13 cellular contexts compared by ENCODE assay signal in the genomic region with DNA sequence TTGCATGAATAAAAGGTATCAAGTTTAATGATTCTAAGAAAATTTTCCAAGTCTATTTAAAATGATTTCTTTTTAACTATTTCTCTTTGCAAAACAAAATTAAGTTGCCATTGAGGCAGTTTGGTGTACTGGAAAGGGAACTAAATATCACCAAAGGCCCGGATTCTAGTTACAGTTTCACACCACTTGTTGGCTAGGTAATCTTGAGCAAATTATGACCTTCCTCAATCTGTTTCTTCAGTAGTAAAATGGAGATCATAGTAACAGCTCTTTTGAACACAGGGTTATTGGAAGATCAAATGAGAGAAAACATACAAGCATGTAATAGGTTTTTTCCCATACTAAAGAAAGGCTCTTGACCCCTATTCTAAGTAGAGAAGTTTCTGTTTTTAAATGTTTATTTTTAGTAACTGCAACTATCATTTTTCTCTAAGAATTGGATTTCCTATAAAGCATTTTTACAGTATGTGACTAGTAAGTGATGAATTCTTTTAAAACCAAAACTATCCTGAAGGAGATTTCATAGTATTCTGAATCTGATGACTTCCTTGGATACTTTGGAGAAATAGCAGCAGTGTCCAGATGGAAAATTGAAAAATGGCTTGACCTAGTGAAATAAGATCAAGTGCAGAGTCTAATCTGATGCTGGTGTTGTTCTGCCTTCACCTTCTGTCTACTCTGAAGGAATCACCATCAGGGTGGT. TPM values are rescaled to one million over a fixed set of nuclear protein-coding genes. Genes with fewer than 3 reads are reported as not detected.
DNase-seq lines count a peak whose midpoint lies in the region; ATAC-seq and TF ChIP-seq lines count a peak whose summit lies in the region.
"Had no signal": no experiment of that assay in that cellular context is flagged by ENCODE, and none has a peak within 500 bp of the region (broad histone marks: within the 10 kb centered on the region; RNA-seq: fewer than 3 reads in every experiment).

No MANE protein-coding gene starts in this region.

- H3K36me3 Mint-ChIP-seq in naive thymus-derived CD4-positive, alpha-beta T cell = peaks cover 5 to 29% (median 19%) of the 10 kb centered on the region in 5 donors

- H3K27me3 ChIP-seq in naive thymus-derived CD4-positive, alpha-beta T cell (ENCODE audit: control insufficient read depth in 2 of 2, insufficient read depth in 2 of 2, low read length in 2 of 2) = no peaks in the 10 kb centered on the region
- H3K27me3 ChIP-seq in prostate gland (replicated peaks; ENCODE audit: insufficient read depth) (no peaks in the 10 kb centered on the region), right lobe of liver (no peaks in the 10 kb centered on the region)
- H3K27me3 ChIP-seq: tibial artery had no signal

- H3K36me3 ChIP-seq in naive thymus-derived CD4-positive, alpha-beta T cell (ENCODE audit: control insufficient read depth in 2 of 3, insufficient read depth in 3 of 3, low read length in 3 of 3) = peaks cover 0 to 8% (median 4%) of the 10 kb centered on the region in 3 experiments
- H3K36me3 ChIP-seq in prostate gland (no peaks in the 10 kb centered on the region), right lobe of liver (peaks cover 0 to 7% (median 3%) of the 10 kb centered on the region in 4 donors)

- H3K27ac ChIP-seq in naive thymus-derived CD4-positive, alpha-beta T cell (ENCODE audit: low read depth, low read length) = no peak overlapping the region
- H3K27ac ChIP-seq in prostate gland (no peak overlapping the region), right lobe of liver (no peak overlapping the region)

- no peaks in the 10 kb centered on the region for H3K27me3 Mint-ChIP-seq in naive thymus-derived CD4-positive, alpha-beta T cell
- H3K27me3 Mint-ChIP-seq: IgD-negative memory B cell had no signal

- intact Hi-C loops in naive thymus-derived CD4-positive, alpha-beta T cell (cut with micrococcal nuclease) = loop anchor here in 1 of 2 donors (1.0 kb wide), 1 partner anchor 15 kb away; no protein-coding TSS in a partner anchor
- intact Hi-C loops in prostate gland (cut with DNase I) (no loop called here), right lobe of liver (cut with DNase I) (no loop called here)

- TF ChIP-seq CTCF in prostate gland (IDR thresholded peaks at IDR 0.05) (no peak), right lobe of liver (IDR thresholded peaks at IDR 0.05) (no peak)

- WGBS in prostate gland = 63% methylated on average over 1 of the region's 1 CpG
- 37% methylated on average over 1 of the region's 1 CpG for WGBS in right lobe of liver (ENCODE audit: insufficient coverage, low coverage, low lambda C conversion rate, missing lambda C conversion rate)

- TF ChIP-seq POLR2A in prostate gland (IDR thresholded peaks at IDR 0.05) = no peak
- TF ChIP-seq POLR2A in right lobe of liver (IDR thresholded peaks at IDR 0.05) = no peak

- peaks cover 28 to 68% (median 54%) of the 10 kb centered on the region in 7 donors for H3K4me1 Mint-ChIP-seq in naive thymus-derived CD4-positive, alpha-beta T cell

- peaks cover 0 to 2% (median 0%) of the 10 kb centered on the region in 11 donors for H3K9me3 Mint-ChIP-seq in naive thymus-derived CD4-positive, alpha-beta T cell

- peak overlapping the region in 5 of 9 donors; percentile 1 to 27 (median 15) for H3K27ac Mint-ChIP-seq in naive thymus-derived CD4-positive, alpha-beta T cell

- H3K4me1 ChIP-seq in naive thymus-derived CD4-positive, alpha-beta T cell (ENCODE audit: control insufficient read depth in 2 of 2, insufficient read depth in 2 of 2, low read length in 2 of 2) = peaks cover 0 to 4% of the 10 kb centered on the region in 2 donors
- H3K4me1 ChIP-seq in prostate gland (replicated peaks) = peaks cover 2% of the 10 kb centered on the region
- no peaks in the 10 kb centered on the region for H3K4me1 ChIP-seq in right lobe of liver

- CTCF ChIA-PET in naive thymus-derived CD4-positive, alpha-beta T cell (lab: Charles Lee) = no interaction called here

- DNase-seq in naive thymus-derived CD4-positive, alpha-beta T cell = no peak
- no peak for DNase-seq in prostate gland (ENCODE audit: low spot score)
- DNase-seq in COLO829 (ENCODE audit: low spot score) = no peak
- no peak for DNase-seq in right lobe of liver
- DNase-seq: activated CD4-positive, alpha-beta T cell treated with anti-CD3 and anti-CD28 coated beads, Interleukin-2, amount 50 U/mL, for 4 hours; DMS53; tibial artery had no signal

- H3K4me3 ChIP-seq in naive thymus-derived CD4-positive, alpha-beta T cell (ENCODE audit: low read length) = no peak overlapping the region
- H3K4me3 ChIP-seq in prostate gland (no peak overlapping the region), right lobe of liver (no peak overlapping the region)
- H3K4me3 ChIP-seq: tibial artery had no signal

- POLR2A ChIA-PET in naive thymus-derived CD4-positive, alpha-beta T cell (lab: Charles Lee) = no interaction called here

- peak; percentile 54 for ATAC-seq in GM18520 (IDR thresholded peaks at IDR 0.05; ENCODE audit: unreplicated experiment)
- peak; percentile 72 for ATAC-seq in GM21526 (IDR thresholded peaks at IDR 0.05; ENCODE audit: low FRiP score, unreplicated experiment)
- ATAC-seq in HG03432 (IDR thresholded peaks at IDR 0.05; ENCODE audit: unreplicated experiment) = peak; percentile 76
- no peak for ATAC-seq in naive thymus-derived CD4-positive, alpha-beta T cell
- no peak for ATAC-seq in HG03025 (IDR thresholded peaks at IDR 0.05; ENCODE audit: low FRiP score, unreplicated experiment)
- ATAC-seq in right lobe of liver = no peak

- no peak overlapping the region for H3K4me3 Mint-ChIP-seq in naive thymus-derived CD4-positive, alpha-beta T cell
- H3K4me3 Mint-ChIP-seq: IgD-negative memory B cell had no signal

- H3K9me3 ChIP-seq in naive thymus-derived CD4-positive, alpha-beta T cell (ENCODE audit: control insufficient read depth in 2 of 3, low read length in 3 of 3) = no peaks in the 10 kb centered on the region
- no peaks in the 10 kb centered on the region for H3K9me3 ChIP-seq in prostate gland
- no peaks in the 10 kb centered on the region for H3K9me3 ChIP-seq in right lobe of liver
- H3K9me3 ChIP-seq: tibial artery had no signal

RNA-seq across cellular contexts. Expression of a gene that starts 15.7 kb away (rescaled TPM):
- not detected for total RNA-seq in naive thymus-derived CD4-positive, alpha-beta T cell
- polyA plus RNA-seq in naive thymus-derived CD4-positive, alpha-beta T cell = not detected
- not detected for total RNA-seq in prostate gland
- total RNA-seq in right lobe of liver = not detected
- polyA plus RNA-seq: esophagus, IgD-negative memory B cell had no signal

RNA-seq across cellular contexts. Expression of a gene that starts 32.8 kb away (rescaled TPM):
- total RNA-seq in naive thymus-derived CD4-positive, alpha-beta T cell = 100 to 1,000 TPM in 4 of 5 experiments, 10 to 100 TPM in 1; 72.2 to 204 (median 160) TPM
- polyA plus RNA-seq in naive thymus-derived CD4-positive, alpha-beta T cell = 10 to 100 TPM; 29.8 to 31.6 TPM
- total RNA-seq in prostate gland = 10 to 100 TPM; 18.0 to 30.8 TPM
- 10 to 100 TPM; 14.6 to 18.6 (median 15.0) TPM for total RNA-seq in right lobe of liver

RNA-seq across cellular contexts. Expression of a gene that starts 32.9 kb away (rescaled TPM):
- 10 to 100 TPM; 24.6 to 86.2 (median 38.7) TPM for total RNA-seq in naive thymus-derived CD4-positive, alpha-beta T cell
- 100 to 1,000 TPM in 1 of 2 donors, 10 to 100 TPM in 1; 60.0 to 113 TPM for polyA plus RNA-seq in naive thymus-derived CD4-positive, alpha-beta T cell
- total RNA-seq in prostate gland (10 to 100 TPM; 24.4 to 55.9 TPM), right lobe of liver (10 to 100 TPM; 21.8 to 38.8 (median 28.7) TPM)

Comparison
In these comparisons a context has a peak if more than half of its experiments do, and no peak if none do; other contexts are left out.
1. ATAC-seq: peak in GM18520 (single experiment), GM21526 (single experiment) and HG03432 (single experiment); none in naive thymus-derived CD4-positive, alpha-beta T cell (single experiment), HG03025 (single experiment) and right lobe of liver (0 of 4).